16 cellular contexts compared by ENCODE assay signal in genomic region chr7:46744957-46745699, GRCh38.
DNase-seq lines count a peak whose midpoint lies in the region; ATAC-seq and TF ChIP-seq lines count a peak whose summit lies in the region.
"Had no signal": no experiment of that assay in that cellular context is flagged by ENCODE, and none has a peak within 500 bp of the region (broad histone marks: within the 10 kb centered on the region; RNA-seq: fewer than 3 reads in every experiment).

No MANE protein-coding gene starts in this region.

- no peak overlapping the region for H3K4me2 ChIP-seq in SK-N-SH
- H3K4me2 ChIP-seq: PC-9 had no signal

- peak; percentile 17; the same call in 1 of the 3 replicates for ATAC-seq in SK-N-SH treated with all-trans-retinoic acid at 6 μM for 48 hours

- H2AFZ ChIP-seq in SK-N-SH (ENCODE audit: low read depth): no peak overlapping the region
- H2AFZ ChIP-seq: PC-9 had no signal

- no peak overlapping the region for H3K27ac ChIP-seq in SK-N-SH (ENCODE audit: low read depth in 2 of 2, low read length in 1 of 2)
- H3K27ac ChIP-seq: C4-2B, PC-9 had no signal

- H3K9me3 ChIP-seq in SK-N-SH: no peaks in the 10 kb centered on the region
- H3K9me3 ChIP-seq: Caco-2 had no signal

- TF ChIP-seq EP300 in SK-N-SH (IDR thresholded peaks at IDR 0.05; ENCODE audit: borderline replicate concordance in 1 of 2, low read depth in 1 of 2, low read length in 1 of 2): no peak

- no peak for TF ChIP-seq CTCF in SK-N-SH (IDR thresholded peaks at IDR 0.05)

- H3K4me1 ChIP-seq in SK-N-SH (ENCODE audit: control insufficient read depth in 1 of 2, insufficient read depth in 2 of 2, low read depth in 1 of 2, low read length in 1 of 2): peaks cover 9 to 15% of the 10 kb centered on the region in 2 experiments; a peak in 3 of 4 replicates
- H3K4me1 ChIP-seq: Caco-2 had no signal

- no peaks in the 10 kb centered on the region for H3K27me3 ChIP-seq in SK-N-SH (ENCODE audit: insufficient read depth)

- CTCF ChIA-PET in SK-N-SH (lab: Yijun Ruan, JAX): interaction anchor here (0.9 kb wide), 1 partner anchor 824 kb away, joined by 3 read pairs; the partner anchor contains the start of gene IGFBP3

- H3K36me3 ChIP-seq in SK-N-SH (replicated peaks in 1 of 2; ENCODE audit: control insufficient read depth in 1 of 2, insufficient read depth in 2 of 2, low read length in 1 of 2): no peaks in the 10 kb centered on the region

- H3F3A ChIP-seq in SK-N-SH (replicated peaks; ENCODE audit: insufficient read depth): no peaks in the 10 kb centered on the region

- DNase-seq in SK-N-SH (no peak), M059J (ENCODE audit: low read depth) (peak; percentile 59), astrocyte of the hippocampus (ENCODE audit: low read depth, low spot score) (peak; percentile 28), renal cortical epithelial cell (ENCODE audit: low read depth) (peak; percentile 47), D341Med (ENCODE audit: low spot score) (no peak), SW480 (ENCODE audit: low spot score) (no peak)
- DNase-seq in effector CD4-positive, alpha-beta T cell: no peak
- DNase-seq: 8988T, Caco-2, NCI-H1436 treated with DMSO at 0.1 percent for 48 hours, NCI-H345, NCI-H526 treated with DMSO at 0.1 percent for 48 hours, PC-9, SHP77 treated with DMSO at 0.1 percent for 48 hours had no signal

- WGBS in SK-N-SH (ENCODE audit: low lambda C conversion rate): 80% methylated on average over 6 of the region's 6 CpGs

- H3K9me2 ChIP-seq in SK-N-SH: no peaks in the 10 kb centered on the region

- H4K20me1 ChIP-seq in SK-N-SH (ENCODE audit: insufficient read depth): no peaks in the 10 kb centered on the region

- POLR2A ChIA-PET in SK-N-SH (lab: Yijun Ruan, JAX): no interaction called here

- no peak overlapping the region for H3K4me3 ChIP-seq in SK-N-SH (ENCODE audit: low read depth in 2 of 2, low read length in 1 of 2)
- H3K4me3 ChIP-seq: PC-9 had no signal

- TF ChIP-seq RAD21 in SK-N-SH (IDR thresholded peaks at IDR 0.05; ENCODE audit: low read length): no peak

- no peaks in the 10 kb centered on the region for H3K79me2 ChIP-seq in SK-N-SH (ENCODE audit: insufficient read depth)

- H3K9ac ChIP-seq in SK-N-SH: no peak overlapping the region

TF ChIP-seq in SK-N-SH treated with all-trans-retinoic acid at 6 μM for 48 hours, 23 proteins besides CTCF, POLR2A, EP300 and RAD21:
- no peak for TF ChIP-seq POU6F1 (CRISPR knock-in tag; IDR thresholded peaks at IDR 0.05; ENCODE audit: borderline replicate concordance, low read depth)
- no peak for TF ChIP-seq ISL1 (CRISPR knock-in tag; IDR thresholded peaks at IDR 0.05)
- no peak for TF ChIP-seq GLIS3 (CRISPR knock-in tag; IDR thresholded peaks at IDR 0.05)
TF ChIP-seq in SK-N-SH treated with all-trans-retinoic acid at 6 μM for 48 hours: peak in this region for 0.

TF ChIP-seq in SK-N-SH, 30 proteins besides CTCF, POLR2A, EP300 and RAD21:
- TF ChIP-seq NRF1 (IDR thresholded peaks at IDR 0.05; ENCODE audit: low read depth, low read length): no peak
- no peak for TF ChIP-seq REST (IDR thresholded peaks at IDR 0.05; ENCODE audit: low read depth, low read length)
- no peak for TF ChIP-seq GABPA (IDR thresholded peaks at IDR 0.05; ENCODE audit: low read depth)
- no peak for TF ChIP-seq RCOR1 (IDR thresholded peaks at IDR 0.05; ENCODE audit: low read length)
- TF ChIP-seq FOXJ3 (CRISPR knock-in tag; IDR thresholded peaks at IDR 0.05): no peak

Comparison
In these comparisons a context has a peak if more than half of its experiments do, and no peak if none do; other contexts are left out.
1. DNase-seq: peak in M059J (single experiment), astrocyte of the hippocampus (single experiment) and renal cortical epithelial cell (single experiment); none in SK-N-SH (single experiment), effector CD4-positive, alpha-beta T cell (single experiment), D341Med (single experiment) and SW480 (single experiment).